ENCODE assay signal across 8 cellular contexts in the genomic region with DNA sequence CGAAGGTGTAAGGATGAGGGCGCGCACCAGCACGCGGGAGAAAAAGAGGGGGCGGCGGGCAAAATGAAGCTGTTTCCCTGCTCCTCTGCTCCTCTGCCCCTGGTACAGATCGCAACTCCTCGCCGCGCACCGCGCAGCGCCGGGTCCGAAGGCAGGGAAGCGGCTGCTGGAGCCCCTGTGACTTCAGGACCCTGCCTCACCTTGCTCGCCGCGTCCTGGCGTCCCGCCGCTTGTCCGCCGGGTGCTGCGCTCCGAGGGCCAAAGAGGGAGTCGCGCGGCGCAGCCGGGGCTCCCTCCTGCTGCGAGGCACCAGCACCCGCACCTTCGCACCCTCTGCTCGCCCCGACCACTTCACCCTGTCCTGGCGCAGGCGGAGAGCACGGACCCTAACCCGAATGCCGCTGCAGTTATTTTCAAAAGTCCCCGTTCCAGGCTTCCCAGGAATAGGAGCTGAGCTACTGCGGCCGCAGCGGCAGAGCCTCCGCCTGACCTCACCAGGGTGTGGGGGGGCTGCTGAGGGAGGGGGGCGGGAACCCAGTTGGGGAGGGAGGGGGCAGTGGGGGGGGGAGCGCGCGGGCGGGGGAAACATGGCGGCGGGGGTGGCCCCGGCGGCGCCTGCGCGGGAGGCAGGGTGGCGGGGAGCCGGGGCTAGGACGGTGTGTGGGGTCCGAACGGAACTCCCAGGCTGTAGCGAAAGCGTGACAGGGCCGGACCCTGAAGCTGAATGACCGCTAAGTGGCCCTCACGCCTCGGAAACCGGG. TPM values are rescaled to one million over a fixed set of nuclear protein-coding genes. Genes with fewer than 3 reads are reported as not detected.
A peak's percentile ranks its signal among the peaks of the same experiment; 100 is the strongest.
DNase-seq lines count a peak whose midpoint lies in the region; ATAC-seq, FAIRE-seq and TF ChIP-seq lines count a peak whose summit lies in the region.

A gene with protein sequence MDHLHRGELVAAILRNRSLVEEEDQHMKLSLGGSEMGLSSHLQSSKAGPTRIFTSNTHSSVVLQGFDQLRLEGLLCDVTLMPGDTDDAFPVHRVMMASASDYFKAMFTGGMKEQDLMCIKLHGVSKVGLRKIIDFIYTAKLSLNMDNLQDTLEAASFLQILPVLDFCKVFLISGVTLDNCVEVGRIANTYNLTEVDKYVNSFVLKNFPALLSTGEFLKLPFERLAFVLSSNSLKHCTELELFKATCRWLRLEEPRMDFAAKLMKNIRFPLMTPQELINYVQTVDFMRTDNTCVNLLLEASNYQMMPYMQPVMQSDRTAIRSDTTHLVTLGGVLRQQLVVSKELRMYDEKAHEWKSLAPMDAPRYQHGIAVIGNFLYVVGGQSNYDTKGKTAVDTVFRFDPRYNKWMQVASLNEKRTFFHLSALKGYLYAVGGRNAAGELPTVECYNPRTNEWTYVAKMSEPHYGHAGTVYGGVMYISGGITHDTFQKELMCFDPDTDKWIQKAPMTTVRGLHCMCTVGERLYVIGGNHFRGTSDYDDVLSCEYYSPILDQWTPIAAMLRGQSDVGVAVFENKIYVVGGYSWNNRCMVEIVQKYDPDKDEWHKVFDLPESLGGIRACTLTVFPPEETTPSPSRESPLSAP (minus strand): TSS at position 503 of the 761 bp plus-strand sequence. CDS start 88,337 bp downstream, outside the sequence.

- H3K9ac ChIP-seq in iPS-18a (ENCODE audit: low read length): peak within 1 kb of the TSS; percentile 36

- no peak for TF ChIP-seq CTCF in A673 (conservative IDR thresholded peaks at IDR 0.05; ENCODE audit: low read depth, low read length)

- H3K4me1 ChIP-seq in A673 (ENCODE audit: insufficient read depth, low read length, poor library complexity, severe bottlenecking): no peaks in the 10 kb centered on the region
- H3K4me1 ChIP-seq in iPS-18a (ENCODE audit: control insufficient read depth, low read depth, low read length): no peaks in the 10 kb centered on the region

- CTCF ChIA-PET in A673 (lab: Charles Lee): no interaction called here

- DNase-seq in A673 (ENCODE audit: low spot score) (peak; percentile 55), GM12892 (ENCODE audit: insufficient read length) (peak; percentile 41), NCI-H774 (lab: John Stamatoyannopoulos, UW) (peak; percentile 60), T47D (ENCODE audit: low read depth in 1 of 2, low spot score in 1 of 2) (peak; percentile 7 to 44), retina (peak; percentile 74)

- POLR2A ChIA-PET in A673 (lab: Charles Lee; ENCODE audit: low non-redundant PET): interaction anchor here (0.5 to 0.6 kb wide), 2 partner anchors 11 to 190 kb away, joined by 3 to 7 read pairs; no protein-coding TSS in a partner anchor

- ATAC-seq in HG03039 (IDR thresholded peaks at IDR 0.05; ENCODE audit: unreplicated experiment) (no peak), HG02870 (IDR thresholded peaks at IDR 0.05; ENCODE audit: unreplicated experiment) (no peak)

- H3K27me3 ChIP-seq in A673 (replicated peaks; ENCODE audit: insufficient read depth, low read depth, low read length, poor library complexity) (no peaks in the 10 kb centered on the region), iPS-18a (ENCODE audit: control insufficient read depth, insufficient read depth, low read length) (peaks cover 10% of the 10 kb centered on the region)

- H3K36me3 ChIP-seq in A673 (ENCODE audit: insufficient read depth, low read length, poor library complexity, severe bottlenecking) (no peaks in the 10 kb centered on the region), iPS-18a (ENCODE audit: control insufficient read depth, low read depth, low read length) (no peaks in the 10 kb centered on the region)

- no peak for TF ChIP-seq POLR2A in GM12892 (IDR thresholded peaks at IDR 0.05; ENCODE audit: low read depth, low read length)

- H3K27ac ChIP-seq in A673 (ENCODE audit: low read depth, low read length, poor library complexity, severe bottlenecking) (peak within 1 kb of the TSS; percentile 65), iPS-18a (ENCODE audit: low read length) (no peak within 1 kb of the TSS)

- no TSS peak for BruUV-seq in A673 (replicated peaks; lab: Mats Ljungman, UMichigan)

- H3K9me3 ChIP-seq in A673 (ENCODE audit: low read depth, low read length, poor library complexity, severe bottlenecking) (no peaks in the 10 kb centered on the region), iPS-18a (ENCODE audit: control insufficient read depth, low read depth, low read length) (peaks cover 15% of the 10 kb centered on the region)

- H3K4me3 ChIP-seq in A673 (ENCODE audit: low read depth, low read length, poor library complexity, severe bottlenecking) (peak within 1 kb of the TSS; percentile 63), iPS-18a (ENCODE audit: low read length) (peak within 1 kb of the TSS; percentile 68)

- intact Hi-C loops in A673 (cut with micrococcal nuclease; ENCODE audit: unreplicated experiment): loop anchor here (10.0 kb wide), 1 partner anchor 108 kb away; no protein-coding TSS in a partner anchor

- no peak for FAIRE-seq in GM12892 (lab: Jason Lieb, UNC)

- in situ Hi-C loops in T47D (cut with HindIII; ENCODE audit: low pct_unique_long_range_greater_than_20kb, low sequenced_read_pairs): no loop called here

RNA-seq across cellular contexts. Expression of the gene that starts here (rescaled TPM):
- total RNA-seq in A673 (2021): 44.7 and 46.3 TPM in 2 replicates
- polyA plus RNA-seq in GM12892 (2012; ENCODE audit: missing spikeins): 6.7 TPM
